In the genomic region with DNA sequence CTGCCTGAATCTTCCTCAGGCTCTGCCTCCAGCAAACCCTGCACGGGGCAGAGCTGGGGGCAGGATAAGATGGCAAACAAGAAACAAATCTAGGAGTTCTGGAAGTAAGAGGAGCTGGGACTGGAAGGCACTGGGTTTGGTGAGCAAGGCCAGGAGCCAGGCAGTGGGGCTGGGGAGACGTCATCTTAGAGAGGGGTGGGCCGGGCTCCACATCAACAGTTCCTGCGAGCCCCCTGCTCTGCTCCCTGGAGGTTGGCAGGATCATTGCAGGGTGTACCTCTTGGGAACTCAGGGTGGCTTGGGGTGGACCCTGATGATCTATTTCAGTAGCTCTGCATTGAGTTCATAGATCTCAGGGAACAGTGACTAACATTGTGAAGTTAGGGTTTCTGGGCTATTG, we compare ENCODE assay signal across 11 cellular contexts.
"Had no signal": no experiment of that assay in that cellular context is flagged by ENCODE, and none has a peak within 500 bp of the region (broad histone marks: within the 10 kb centered on the region; RNA-seq: fewer than 3 reads in every experiment).

No MANE protein-coding gene starts in this region.

- ATAC-seq: activated CD4-positive, CD25-positive, alpha-beta regulatory T cell treated with anti-CD3 and anti-CD28 coated beads, Interleukin-2, amount 50 U/mL, for 24 hours; effector memory CD8-positive, alpha-beta T cell; pancreas; stimulated activated naive B cell treated with anti-CD40 and anti-IgM and Interleukin-4, amounts not matched to agents 10 μg/mL and 1 μg/mL and 100 μg/mL, for 72 hours had no signal

- H3K4me3 ChIP-seq: lung, pancreas, transverse colon had no signal

- DNase-seq: activated CD4-positive, alpha-beta T cell treated with anti-CD3 and anti-CD28 coated beads, Interleukin-2, amount 50 U/mL, for 1 hour; activated naive CD4-positive, alpha-beta T cell; activated naive CD8-positive, alpha-beta T cell treated with anti-CD3 and anti-CD28 coated beads, Interleukin-2, amount 10 ng/mL, durations not matched to agents 7 days and 5 days; dermis blood vessel endothelial cell; effector memory CD8-positive, alpha-beta T cell; pancreas; stimulated activated CD4-positive, alpha-beta T cell treated with anti-CD3 and anti-CD28 coated beads, Interleukin-2, amount 100 ng/mL, for 48 hours; stimulated activated naive B cell treated with anti-CD40 and anti-IgM and Interleukin-4, amounts not matched to agents 10 μg/mL and 1 μg/mL and 100 μg/mL, for 72 hours; transverse colon had no signal
